Comparison of ENCODE assay signal across 8 cellular contexts in the genomic region with DNA sequence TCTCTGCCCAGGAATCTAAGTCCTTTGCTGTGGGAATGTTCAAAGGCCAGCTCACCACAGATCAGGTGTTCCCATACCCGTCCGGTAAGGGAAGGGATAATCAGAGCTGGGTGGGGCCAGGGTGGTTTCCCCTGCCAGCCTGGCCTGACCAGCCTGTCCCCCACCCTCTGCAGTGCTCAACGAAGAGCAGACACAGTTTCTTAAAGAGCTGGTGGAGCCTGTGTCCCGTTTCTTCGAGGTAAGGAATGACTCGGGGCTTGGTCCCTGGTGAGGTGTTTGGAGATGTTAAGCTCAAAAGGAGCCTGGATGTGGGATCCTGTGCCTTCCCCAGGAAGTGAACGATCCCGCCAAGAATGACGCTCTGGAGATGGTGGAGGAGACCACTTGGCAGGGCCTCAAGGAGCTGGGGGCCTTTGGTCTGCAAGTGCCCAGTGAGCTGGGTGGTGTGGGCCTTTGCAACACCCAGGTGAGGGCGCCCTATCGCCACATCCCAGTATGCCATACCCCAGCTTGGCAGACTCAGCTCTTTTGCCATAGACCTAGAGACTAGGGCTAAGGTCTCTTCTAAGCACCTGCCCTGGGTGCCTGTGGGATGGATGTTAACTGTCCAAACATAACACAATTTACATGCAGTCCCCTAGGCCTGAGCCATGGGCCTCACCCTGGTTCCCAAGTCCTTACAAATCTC. TPM values are rescaled to one million over a fixed set of nuclear protein-coding genes. Genes with fewer than 3 reads are reported as not detected.
A peak's percentile ranks its signal among the peaks of the same experiment; 100 is the strongest.
DNase-seq lines count a peak whose midpoint lies in the region; ATAC-seq, FAIRE-seq and TF ChIP-seq lines count a peak whose summit lies in the region.

No MANE protein-coding gene starts in this region.

- no peaks in the 10 kb centered on the region for H4K20me1 ChIP-seq in endothelial cell of umbilical vein (replicated peaks; ENCODE audit: control insufficient read depth, extremely low read depth, insufficient read depth, low read length)

- CTCF ChIA-PET in endothelial cell of umbilical vein (lab: Charles Lee): interaction anchor here (0.6 to 4.5 kb wide), 21 partner anchors 9 to 175 kb away, joined by 3 to 94 read pairs (median 4); a partner anchor contains a TSS

- TF ChIP-seq CTCF in endothelial cell of umbilical vein (IDR thresholded peaks at IDR 0.05; ENCODE audit: extremely low read depth in 1 of 2, insufficient read depth in 1 of 2, low read depth in 1 of 2, low read length in 2 of 2): peak; percentile 66 to 76
- TF ChIP-seq CTCF in thyroid gland (IDR thresholded peaks at IDR 0.05): peak in 3 of 6 experiments; percentile 11 to 24 (median 19)

- POLR2A ChIA-PET in endothelial cell of umbilical vein (lab: Charles Lee): interaction anchor here (1.3 kb wide), 1 partner anchor 175 kb away, joined by 3 read pairs; no protein-coding TSS in a partner anchor

- H3K27me3 ChIP-seq in endothelial cell of umbilical vein (ENCODE audit: control insufficient read depth in 2 of 2, insufficient read depth in 2 of 2, low read length in 2 of 2) (no peaks in the 10 kb centered on the region), mucosa of stomach (ENCODE audit: control insufficient read depth, insufficient read depth, low read length) (no peaks in the 10 kb centered on the region), thyroid gland (no peaks in the 10 kb centered on the region)

- H3K9me1 ChIP-seq in endothelial cell of umbilical vein (replicated peaks; ENCODE audit: control insufficient read depth, extremely low read depth, insufficient read depth, low read length): no peaks in the 10 kb centered on the region

- H3K4me2 ChIP-seq in endothelial cell of umbilical vein (ENCODE audit: insufficient read depth, low read length): peak overlapping the region; percentile 65

- no peaks in the 10 kb centered on the region for H3K9me3 ChIP-seq in endothelial cell of umbilical vein (replicated peaks; ENCODE audit: control insufficient read depth, insufficient read depth, low read length)
- H3K9me3 ChIP-seq in mucosa of stomach (ENCODE audit: control insufficient read depth, low read length): no peaks in the 10 kb centered on the region
- no peaks in the 10 kb centered on the region for H3K9me3 ChIP-seq in thyroid gland

- H3K4me1 ChIP-seq in endothelial cell of umbilical vein (ENCODE audit: control insufficient read depth, extremely low read depth, insufficient read depth, low read length) (peaks cover 23% of the 10 kb centered on the region), mucosa of stomach (ENCODE audit: control insufficient read depth, insufficient read depth, low read length) (peaks cover 31% of the 10 kb centered on the region), thyroid gland (peaks cover 24 to 53% of the 10 kb centered on the region in 2 donors)

- ATAC-seq in GM19463 (IDR thresholded peaks at IDR 0.05; ENCODE audit: unreplicated experiment): no peak

- peak; percentile 77 for FAIRE-seq in endothelial cell of umbilical vein (lab: Jason Lieb, UNC)

- H3K79me2 ChIP-seq in endothelial cell of umbilical vein (ENCODE audit: control insufficient read depth, insufficient read depth, low read length): peaks cover 11% of the 10 kb centered on the region

- no peak overlapping the region for H2AFZ ChIP-seq in endothelial cell of umbilical vein (ENCODE audit: low read depth, low read length)

- DNase-seq in NCI-H2081 (lab: John Stamatoyannopoulos, UW) (peak; percentile 46 to 56), NCI-H2081 treated with DMSO at 0.1 percent for 48 hours (lab: John Stamatoyannopoulos, UW) (no peak), NCI-H146 treated with DMSO at 0.1 percent for 48 hours (lab: John Stamatoyannopoulos, UW; ENCODE audit: unreplicated experiment) (peak; percentile 3), endothelial cell of umbilical vein (ENCODE audit: low read depth, low spot score) (peak; percentile 78), thyroid gland (peak; percentile 39 to 55)
- DNase-seq in activated CD4-positive, alpha-beta T cell treated with anti-CD3 and anti-CD28 coated beads, Interleukin-2, amount 50 U/mL, for 4 hours: peak; percentile 51 to 58

- TF ChIP-seq POLR2A in endothelial cell of umbilical vein (IDR thresholded peaks at IDR 0.05; ENCODE audit: low read depth, low read length): peak; percentile 73
- TF ChIP-seq POLR2A in thyroid gland (IDR thresholded peaks at IDR 0.05): no peak

- H3K36me3 ChIP-seq in endothelial cell of umbilical vein (ENCODE audit: control insufficient read depth in 2 of 2, extremely low read depth in 1 of 2, insufficient read depth in 2 of 2, low read length in 2 of 2) (peaks cover 15 to 31% of the 10 kb centered on the region in 2 experiments), mucosa of stomach (ENCODE audit: control insufficient read depth, insufficient read depth, low read length) (peaks cover 24% of the 10 kb centered on the region), thyroid gland (peaks cover 41 to 46% of the 10 kb centered on the region in 2 donors)

- H3K4me3 ChIP-seq in endothelial cell of umbilical vein (replicated peaks in 1 of 3; ENCODE audit: insufficient read depth in 1 of 3, low read depth in 1 of 3, low read length in 3 of 3): peak overlapping the region; percentile 51 to 69 (median 61)
- H3K4me3 ChIP-seq in mucosa of stomach (ENCODE audit: low read length): peak overlapping the region; percentile 64
- peak overlapping the region; percentile 46 to 97 (median 90) for H3K4me3 ChIP-seq in thyroid gland (replicated peaks in 1 of 3)

- H3K9ac ChIP-seq in endothelial cell of umbilical vein (replicated peaks; ENCODE audit: extremely low read depth, insufficient read depth, low read length) (peak overlapping the region; percentile 72), mucosa of stomach (ENCODE audit: low read length) (peak overlapping the region; percentile 87)

- dilution Hi-C loops in endothelial cell of umbilical vein (cut with MboI; ENCODE audit: extremely low pct_ligation_motif_present, low sequenced_read_pairs): no loop called here

- TSS peak; percentile 3 for BruUV-seq in endothelial cell of umbilical vein (replicated peaks; lab: Mats Ljungman, UMichigan)

- intact Hi-C loops in endothelial cell of umbilical vein (cut with micrococcal nuclease): loop anchor here (1.0 to 2.0 kb wide), 4 partner anchors 14 to 76 kb away; a partner anchor contains a TSS
- intact Hi-C loops in thyroid gland (cut with DNase I): no loop called here

- 22 to 28% methylated on average over 10 to 11 of the region's 11 CpGs for WGBS in thyroid gland, 2 donors

- H3K27ac ChIP-seq in endothelial cell of umbilical vein (ENCODE audit: insufficient read depth, low read depth, low read length): peak overlapping the region; percentile 71
- peak overlapping the region; percentile 10 to 98 (median 97) for H3K27ac ChIP-seq in thyroid gland

RNA-seq across cellular contexts. Expression of a gene that starts 1.0 kb away (rescaled TPM):
- total RNA-seq in endothelial cell of umbilical vein: 300 and 308 TPM in 2 replicates
- 376 and 423 TPM in 2 replicates for polyA plus RNA-seq in endothelial cell of umbilical vein
- 129 and 183 TPM in 2 replicates for polyA plus RNA-seq in endothelial cell of umbilical vein (2011; cell fraction: cytosol; rRNA removed)
- 3,752 and 4,902 TPM in 2 replicates for polyA plus RNA-seq in endothelial cell of umbilical vein (2011; cell fraction: nucleus; rRNA removed)
- polyA plus RNA-seq in endothelial cell of umbilical vein (2012): 393 and 504 TPM in 2 replicates
- polyA minus RNA-seq in endothelial cell of umbilical vein: 202 and 203 TPM in 2 replicates
- 186 TPM for polyA minus RNA-seq in endothelial cell of umbilical vein (2011; cell fraction: cytosol; rRNA and poly(A)+ RNA removed)
- 279 and 285 TPM in 2 replicates for polyA minus RNA-seq in endothelial cell of umbilical vein (2011; cell fraction: nucleus; rRNA and poly(A)+ RNA removed)
- total RNA-seq in thyroid gland: 1,000 to 10,000 TPM in 1 of 4 donors, 100 to 1,000 TPM in 3; 581 to 1,743 (median 795) TPM

RNA-seq across cellular contexts. Expression of a gene that starts 1.1 kb away (rescaled TPM):
- total RNA-seq in endothelial cell of umbilical vein (26.6 and 34.6 TPM in 2 replicates), thyroid gland (10 to 100 TPM in 2 of 4 donors, 1 to 10 TPM in 2; 6.8 to 21.5 (median 12.4) TPM)
- 14.0 and 14.9 TPM in 2 replicates for polyA plus RNA-seq in endothelial cell of umbilical vein
- polyA plus RNA-seq in endothelial cell of umbilical vein (2011; cell fraction: cytosol; rRNA removed): 17.2 and 19.0 TPM in 2 replicates
- polyA plus RNA-seq in endothelial cell of umbilical vein (2011; cell fraction: nucleus; rRNA removed): 71.6 and 81.6 TPM in 2 replicates
- polyA plus RNA-seq in endothelial cell of umbilical vein (2012): 18.9 and 29.0 TPM in 2 replicates
- 15.8 and 16.4 TPM in 2 replicates for polyA minus RNA-seq in endothelial cell of umbilical vein
- 1.4 TPM for polyA minus RNA-seq in endothelial cell of umbilical vein (2011; cell fraction: cytosol; rRNA and poly(A)+ RNA removed)
- 20.5 and 23.2 TPM in 2 replicates for polyA minus RNA-seq in endothelial cell of umbilical vein (2011; cell fraction: nucleus; rRNA and poly(A)+ RNA removed)

RNA-seq across cellular contexts. Expression of a gene that starts 13.6 kb away (rescaled TPM):
- total RNA-seq in endothelial cell of umbilical vein (52.1 and 55.9 TPM in 2 replicates), thyroid gland (10 to 100 TPM; 45.3 to 68.6 (median 49.0) TPM)
- 15.8 and 17.2 TPM in 2 replicates for polyA plus RNA-seq in endothelial cell of umbilical vein
- 6.8 and 7.7 TPM in 2 replicates for polyA plus RNA-seq in endothelial cell of umbilical vein (2011; cell fraction: cytosol; rRNA removed)
- 25.0 and 28.6 TPM in 2 replicates for polyA plus RNA-seq in endothelial cell of umbilical vein (2011; cell fraction: nucleus; rRNA removed)
- 20.7 and 33.1 TPM in 2 replicates for polyA plus RNA-seq in endothelial cell of umbilical vein (2012)
- 41.1 and 45.0 TPM in 2 replicates for polyA minus RNA-seq in endothelial cell of umbilical vein
- 12.0 TPM for polyA minus RNA-seq in endothelial cell of umbilical vein (2011; cell fraction: cytosol; rRNA and poly(A)+ RNA removed)
- 30.8 and 37.6 TPM in 2 replicates for polyA minus RNA-seq in endothelial cell of umbilical vein (2011; cell fraction: nucleus; rRNA and poly(A)+ RNA removed)

RNA-seq across cellular contexts. Expression of a gene that starts 18.5 kb away (rescaled TPM):
- 54.7 and 56.2 TPM in 2 replicates for total RNA-seq in endothelial cell of umbilical vein
- 35.6 and 39.0 TPM in 2 replicates for polyA plus RNA-seq in endothelial cell of umbilical vein
- polyA plus RNA-seq in endothelial cell of umbilical vein (2011; cell fraction: cytosol; rRNA removed): 47.8 and 49.9 TPM in 2 replicates
- 30.3 and 34.1 TPM in 2 replicates for polyA plus RNA-seq in endothelial cell of umbilical vein (2011; cell fraction: nucleus; rRNA removed)
- polyA plus RNA-seq in endothelial cell of umbilical vein (2012): 43.1 and 51.2 TPM in 2 replicates
- polyA minus RNA-seq in endothelial cell of umbilical vein: 49.7 and 70.3 TPM in 2 replicates
- polyA minus RNA-seq in endothelial cell of umbilical vein (2011; cell fraction: cytosol; rRNA and poly(A)+ RNA removed): 19.5 TPM
- 10.4 and 11.5 TPM in 2 replicates for polyA minus RNA-seq in endothelial cell of umbilical vein (2011; cell fraction: nucleus; rRNA and poly(A)+ RNA removed)
- 10 to 100 TPM; 19.8 to 39.5 (median 35.8) TPM for total RNA-seq in thyroid gland

RNA-seq across cellular contexts. Expression of a gene that starts 21.5 kb away (rescaled TPM):
- 401 and 403 TPM in 2 replicates for total RNA-seq in endothelial cell of umbilical vein
- polyA plus RNA-seq in endothelial cell of umbilical vein: 882 and 1,043 TPM in 2 replicates
- polyA plus RNA-seq in endothelial cell of umbilical vein (2011; cell fraction: cytosol; rRNA removed): 988 and 1,063 TPM in 2 replicates
- polyA plus RNA-seq in endothelial cell of umbilical vein (2011; cell fraction: nucleus; rRNA removed): 256 and 296 TPM in 2 replicates
- polyA plus RNA-seq in endothelial cell of umbilical vein (2012): 713 and 850 TPM in 2 replicates
- polyA minus RNA-seq in endothelial cell of umbilical vein: 463 and 560 TPM in 2 replicates
- polyA minus RNA-seq in endothelial cell of umbilical vein (2011; cell fraction: cytosol; rRNA and poly(A)+ RNA removed): 104 TPM
- polyA minus RNA-seq in endothelial cell of umbilical vein (2011; cell fraction: nucleus; rRNA and poly(A)+ RNA removed): 70.2 and 73.2 TPM in 2 replicates
- 100 to 1,000 TPM; 112 to 840 (median 273) TPM for total RNA-seq in thyroid gland
